ENCODE assay signal across 8 cellular contexts in the genomic region with DNA sequence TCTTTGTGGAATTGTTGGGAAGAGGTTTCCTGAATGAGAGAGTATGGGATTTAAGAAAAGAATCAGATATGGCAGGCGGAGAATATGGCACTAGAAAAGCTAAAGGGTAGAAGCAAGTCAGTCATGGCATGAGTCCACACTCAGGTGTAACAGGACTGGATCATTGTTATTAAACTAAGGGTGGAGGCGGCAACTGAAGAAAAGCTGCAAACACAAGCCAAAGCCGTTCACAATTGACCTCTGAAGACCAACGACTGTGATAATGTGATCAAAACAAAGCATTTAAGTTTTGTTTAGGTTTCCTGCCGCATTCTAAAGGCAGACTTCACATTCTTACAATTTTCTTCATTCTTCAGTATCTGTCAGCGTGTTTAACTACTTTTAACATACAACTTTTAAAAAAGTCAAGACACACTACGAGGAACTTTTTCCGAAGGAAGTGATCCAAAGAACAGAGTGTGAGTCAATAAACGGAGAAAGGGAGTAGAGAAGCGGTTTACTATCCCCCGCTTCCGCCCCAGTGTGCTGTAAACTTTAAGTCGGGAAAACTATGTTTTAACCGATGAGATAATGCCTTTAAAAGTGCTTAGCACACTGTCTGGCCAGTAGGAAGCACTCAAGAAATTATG. TPM values are rescaled to one million over a fixed set of nuclear protein-coding genes. Genes with fewer than 3 reads are reported as not detected.
DNase-seq lines count a peak whose midpoint lies in the region; ATAC-seq and TF ChIP-seq lines count a peak whose summit lies in the region.

No MANE protein-coding gene starts in this region.

- peak overlapping the region; percentile 86 for H3K27ac ChIP-seq in RWPE2 (ENCODE audit: poor library complexity, severe bottlenecking)
- peak overlapping the region; percentile 90 to 93 for H3K27ac ChIP-seq in liver (ENCODE audit: low read depth in 1 of 2, low read length in 2 of 2)
- H3K27ac ChIP-seq in stomach smooth muscle (ENCODE audit: low read length), result peak overlapping the region; percentile 89

- H3K4me1 ChIP-seq in RWPE2 (ENCODE audit: insufficient read depth, poor library complexity, severe bottlenecking), result peaks cover 46% of the 10 kb centered on the region
- peaks cover 0 to 32% (median 16%) of the 10 kb centered on the region in 4 donors for H3K4me1 ChIP-seq in liver (ENCODE audit: control insufficient read depth in 4 of 4, insufficient read depth in 4 of 4, low read length in 3 of 4)
- no peaks in the 10 kb centered on the region for H3K4me1 ChIP-seq in stomach smooth muscle (ENCODE audit: control insufficient read depth, insufficient read depth, low read length)

- ATAC-seq in HG02571 (IDR thresholded peaks at IDR 0.05; ENCODE audit: unreplicated experiment) (peak; percentile 0), RWPE2 (ENCODE audit: low read depth) (peak; percentile 17)

- H3K4me3 ChIP-seq in RWPE2 (ENCODE audit: severe bottlenecking) (peak overlapping the region; percentile 97), choroid plexus epithelial cell (ENCODE audit: low read depth, low read length) (peak overlapping the region; percentile 63), liver (ENCODE audit: low read depth in 1 of 3, low read length in 3 of 3) (peak overlapping the region; percentile 54 to 82 (median 82)), stomach smooth muscle (ENCODE audit: low read length in 2 of 2) (peak overlapping the region; percentile 76 to 84)

- H3K27me3 ChIP-seq in RWPE2 (ENCODE audit: insufficient read depth, poor library complexity, severe bottlenecking) (no peaks in the 10 kb centered on the region), liver (ENCODE audit: control insufficient read depth in 4 of 4, insufficient read depth in 4 of 4, low read length in 3 of 4) (no peaks in the 10 kb centered on the region), stomach smooth muscle (ENCODE audit: control insufficient read depth in 1 of 2, insufficient read depth in 2 of 2, low read length in 2 of 2) (no peaks in the 10 kb centered on the region)

- H3K36me3 ChIP-seq in RWPE2 (ENCODE audit: low read depth) (no peaks in the 10 kb centered on the region), liver (ENCODE audit: control insufficient read depth in 4 of 4, insufficient read depth in 3 of 4, low read depth in 1 of 4, low read length in 3 of 4) (no peaks in the 10 kb centered on the region), stomach smooth muscle (ENCODE audit: control insufficient read depth in 2 of 2, insufficient read depth in 2 of 2, low read length in 2 of 2) (no peaks in the 10 kb centered on the region)

- TF ChIP-seq CTCF in RWPE2 (IDR thresholded peaks at IDR 0.05; ENCODE audit: poor library complexity, severe bottlenecking) (no peak), choroid plexus epithelial cell (conservative IDR thresholded peaks at IDR 0.05; ENCODE audit: low read depth, low read length) (no peak), liver (IDR thresholded peaks at IDR 0.05; ENCODE audit: low read depth, low read length, missing input control) (no peak)

- H3K9me3 ChIP-seq in RWPE2 (ENCODE audit: severe bottlenecking) (no peaks in the 10 kb centered on the region), liver (ENCODE audit: control insufficient read depth in 4 of 4, low read length in 3 of 4) (no peaks in the 10 kb centered on the region), stomach smooth muscle (ENCODE audit: control insufficient read depth in 2 of 2, low read length in 2 of 2) (no peaks in the 10 kb centered on the region)

- H3K9ac ChIP-seq in liver (ENCODE audit: low read depth in 1 of 2, low read length in 2 of 2), result peak overlapping the region; percentile 61 to 98
- peak overlapping the region; percentile 89 for H3K9ac ChIP-seq in stomach smooth muscle (ENCODE audit: low read length in 2 of 2)

- DNase-seq in ELF-1 (ENCODE audit: low read depth, low spot score), result peak; percentile 36
- no peak for DNase-seq in RWPE2 (ENCODE audit: low spot score)
- DNase-seq in choroid plexus epithelial cell (ENCODE audit: low read depth), result peak; percentile 87
- no peak for DNase-seq in LoVo (ENCODE audit: low spot score)
- DNase-seq in NCI-H524 treated with DMSO at 0.1 percent for 48 hours (lab: John Stamatoyannopoulos, UW), result no peak

- TF ChIP-seq RAD21 in liver (IDR thresholded peaks at IDR 0.05), result no peak

- 4% methylated on average over 14 of the region's 14 CpGs for WGBS in liver

TF ChIP-seq in liver, 16 proteins besides CTCF, POLR2A, EP300 and RAD21:
- peak; percentile 45 for TF ChIP-seq YY1 (IDR thresholded peaks at IDR 0.05)
- no peak for TF ChIP-seq NR2F2 (IDR thresholded peaks at IDR 0.05)
TF ChIP-seq in liver: peak in this region for 1.

RNA-seq across cellular contexts. Expression of a gene that starts 0.9 kb away (rescaled TPM):
- total RNA-seq in liver, result 10 to 100 TPM; 12.1 to 32.5 TPM
- 10 to 100 TPM; 13.7 to 19.5 TPM for polyA plus RNA-seq in liver

Comparison
In these comparisons a context has a peak if more than half of its experiments do, and no peak if none do; other contexts are left out.
1. DNase-seq: peak in ELF-1 (single experiment) and choroid plexus epithelial cell (single experiment); none in RWPE2 (single experiment), LoVo (single experiment) and NCI-H524 treated with DMSO at 0.1 percent for 48 hours (single experiment).
2. Peak in every context shown above with its lines, with median percentiles within 50 percentile points of each other: H3K27ac ChIP-seq and H3K4me3 ChIP-seq.